Comparison of ENCODE assay signal across 10 cellular contexts in the genomic region with DNA sequence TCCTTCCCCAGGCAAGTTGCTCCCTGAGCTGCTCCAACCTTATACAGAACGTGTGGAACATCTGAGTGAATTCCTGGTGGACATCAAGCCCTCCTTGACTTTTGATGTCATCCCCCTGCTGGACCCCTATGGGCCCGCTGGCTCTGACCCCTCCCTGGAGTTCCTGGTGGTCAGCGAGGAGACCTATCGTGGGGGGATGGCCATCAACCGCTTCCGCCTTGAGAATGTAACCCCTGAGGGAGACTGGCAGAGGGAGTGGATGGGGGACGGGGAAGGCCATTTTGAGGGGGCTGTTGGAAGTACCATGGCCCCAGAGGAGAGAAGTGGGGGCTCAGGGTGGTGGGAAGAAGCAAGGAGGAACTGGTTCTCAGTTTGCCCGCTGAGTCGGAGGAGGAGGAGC. TPM values are rescaled to one million over a fixed set of nuclear protein-coding genes. Genes with fewer than 3 reads are reported as not detected.
DNase-seq lines count a peak whose midpoint lies in the region; ATAC-seq and TF ChIP-seq lines count a peak whose summit lies in the region.
"Had no signal": no experiment of that assay in that cellular context is flagged by ENCODE, and none has a peak within 500 bp of the region (broad histone marks: within the 10 kb centered on the region; RNA-seq: fewer than 3 reads in every experiment).

No MANE protein-coding gene starts in this region.

- H3K4me3 ChIP-seq in GM06990 (replicated peaks; ENCODE audit: low read depth, low read length) = peak overlapping the region; percentile 97
- no peak overlapping the region for H3K4me3 ChIP-seq in OCI-LY1 (ENCODE audit: low read depth, low read length, poor library complexity, severe bottlenecking)
- H3K4me3 ChIP-seq in coronary artery = peak overlapping the region; percentile 80
- H3K4me3 ChIP-seq in parathyroid adenoma (ENCODE audit: low read depth, low read length) = peak overlapping the region; percentile 81
- no peak overlapping the region for H3K4me3 ChIP-seq in sigmoid colon

- no peak for TF ChIP-seq EP300 in sigmoid colon (IDR thresholded peaks at IDR 0.05)

- no peaks in the 10 kb centered on the region for H3K9me2 ChIP-seq in OCI-LY1 (ENCODE audit: low read depth, low read length)

- no peak for TF ChIP-seq POLR2A in sigmoid colon (IDR thresholded peaks at IDR 0.05)

- no peak for ATAC-seq in GM21381 (IDR thresholded peaks at IDR 0.05; ENCODE audit: unreplicated experiment)
- ATAC-seq: left lobe of liver had no signal

- H3K79me2 ChIP-seq in OCI-LY1 (ENCODE audit: insufficient read depth, low read length) (no peaks in the 10 kb centered on the region), parathyroid adenoma (peaks cover 29% of the 10 kb centered on the region)

- H3F3A ChIP-seq in OCI-LY1 (ENCODE audit: insufficient read depth, low read length) = no peaks in the 10 kb centered on the region; the same call in 1 of the 2 replicates

- H3K9me3 ChIP-seq in OCI-LY1 (ENCODE audit: low read length) (no peaks in the 10 kb centered on the region), parathyroid adenoma (ENCODE audit: control insufficient read depth, low read length) (no peaks in the 10 kb centered on the region), sigmoid colon (no peaks in the 10 kb centered on the region)

- H4K20me1 ChIP-seq in OCI-LY1 (ENCODE audit: insufficient read depth, low read length) = no peaks in the 10 kb centered on the region

- intact Hi-C loops in sigmoid colon (cut with DNase I) = no loop called here

- peak overlapping the region; percentile 87 for H3K4me2 ChIP-seq in OCI-LY1 (ENCODE audit: low read length)
- H3K4me2 ChIP-seq in parathyroid adenoma (ENCODE audit: low read length) = peak overlapping the region; percentile 91

- H3K27me3 ChIP-seq in GM06990 (replicated peaks; ENCODE audit: control insufficient read depth, insufficient read depth, low read length) = no peaks in the 10 kb centered on the region
- H3K27me3 ChIP-seq in OCI-LY1 (ENCODE audit: insufficient read depth, low read length) = no peaks in the 10 kb centered on the region
- no peaks in the 10 kb centered on the region for H3K27me3 ChIP-seq in parathyroid adenoma (ENCODE audit: control insufficient read depth, insufficient read depth, low read length)
- H3K27me3 ChIP-seq in sigmoid colon = no peaks in the 10 kb centered on the region

- H3K27ac ChIP-seq in OCI-LY1 (ENCODE audit: low read depth, low read length, poor library complexity, severe bottlenecking) = no peak overlapping the region
- no peak overlapping the region for H3K27ac ChIP-seq in coronary artery
- H3K27ac ChIP-seq in parathyroid adenoma = no peak overlapping the region
- H3K27ac ChIP-seq in sigmoid colon = no peak overlapping the region

- H2AFZ ChIP-seq in OCI-LY1 (ENCODE audit: low read length) = no peak overlapping the region
- no peak overlapping the region for H2AFZ ChIP-seq in parathyroid adenoma

- DNase-seq in GM06990 (ENCODE audit: extremely low read depth, insufficient read length) (no peak), coronary artery (ENCODE audit: low spot score) (no peak), pons (ENCODE audit: low spot score) (no peak), NOMO-1 treated with dmso at 0.1 percent for 144 hours (lab: John Stamatoyannopoulos, UW; ENCODE audit: unreplicated experiment) (no peak), sigmoid colon (no peak)
- DNase-seq: stimulated activated CD4-positive, alpha-beta T cell treated with anti-CD3 and anti-CD28 coated beads, Interleukin-15, amount 100 ng/mL, for 24 hours had no signal

- H3K36me3 ChIP-seq in GM06990 (ENCODE audit: control insufficient read depth, insufficient read depth, low read length) (peaks cover 35% of the 10 kb centered on the region), OCI-LY1 (ENCODE audit: insufficient read depth, low read length) (peaks cover 35% of the 10 kb centered on the region), parathyroid adenoma (ENCODE audit: control insufficient read depth, insufficient read depth, low read length) (no peaks in the 10 kb centered on the region), sigmoid colon (peaks cover 9 to 29% (median 20%) of the 10 kb centered on the region in 4 donors)

- WGBS in sigmoid colon, 2 donors = 83 to 90% methylated on average over 9 of the region's 9 CpGs

- TF ChIP-seq CTCF in GM06990 (IDR thresholded peaks at IDR 0.05; ENCODE audit: insufficient read depth, low read length, poor library complexity, severe bottlenecking) (no peak), OCI-LY1 (IDR thresholded peaks at IDR 0.05; ENCODE audit: low read length) (no peak), coronary artery (IDR thresholded peaks at IDR 0.05) (no peak), parathyroid adenoma (IDR thresholded peaks at IDR 0.05) (no peak), sigmoid colon (IDR thresholded peaks at IDR 0.05) (no peak)

- H3K4me1 ChIP-seq in OCI-LY1 (ENCODE audit: insufficient read depth, low read length, severe bottlenecking) (peaks cover 48% of the 10 kb centered on the region), parathyroid adenoma (peaks cover 24% of the 10 kb centered on the region), sigmoid colon (peaks cover 0 to 60% (median 53%) of the 10 kb centered on the region in 4 donors)

- H3K9ac ChIP-seq in OCI-LY1 (ENCODE audit: low read length) (no peak overlapping the region; the same call in 1 of the 2 replicates), parathyroid adenoma (no peak overlapping the region)

RNA-seq across cellular contexts. Expression of a gene that starts 2.0 kb away (rescaled TPM):
- 10 to 100 TPM; 14.3 to 17.5 (median 16.3) TPM for total RNA-seq in sigmoid colon
- polyA plus RNA-seq in sigmoid colon = 10 to 100 TPM; 48.0 to 98.9 (median 80.7) TPM

RNA-seq across cellular contexts. Expression of a gene that starts 3.0 kb away (rescaled TPM):
- total RNA-seq in sigmoid colon = 10 to 100 TPM; 24.7 to 50.5 (median 30.8) TPM
- 100 to 1,000 TPM in 1 of 3 donors, 10 to 100 TPM in 2; 77.1 to 129 (median 97.9) TPM for polyA plus RNA-seq in sigmoid colon

RNA-seq across cellular contexts. Expression of a gene that starts 11.2 kb away (rescaled TPM):
- total RNA-seq in sigmoid colon = 1 to 10 TPM in 2 of 4 donors, under 1 TPM in 2; 0.16 to 5.3 (median 0.86) TPM
- 1 to 10 TPM; 1.2 to 1.7 (median 1.4) TPM for polyA plus RNA-seq in sigmoid colon

RNA-seq across cellular contexts. Expression of a gene that starts 13.6 kb away (rescaled TPM):
- total RNA-seq in sigmoid colon = 10 to 100 TPM in 1 of 4 donors, 1 to 10 TPM in 3; 4.6 to 10.3 (median 5.7) TPM
- 1 to 10 TPM; 2.3 to 5.8 (median 2.4) TPM for polyA plus RNA-seq in sigmoid colon

RNA-seq across cellular contexts. Expression of a gene that starts 27.9 kb away (rescaled TPM):
- 10 to 100 TPM; 35.2 to 52.6 (median 45.0) TPM for total RNA-seq in sigmoid colon
- polyA plus RNA-seq in sigmoid colon = 10 to 100 TPM in 2 of 3 donors, 1 to 10 TPM in 1; 9.7 to 33.2 (median 12.6) TPM

Comparison
In these comparisons a context has a peak if more than half of its experiments do, and no peak if none do; other contexts are left out.
1. H3K4me3 ChIP-seq: peak in GM06990 (single experiment), coronary artery (single experiment) and parathyroid adenoma (single experiment); none in OCI-LY1 (single experiment) and sigmoid colon (0 of 4).